ENCODE assay signal across 8 cellular contexts in the genomic region with DNA sequence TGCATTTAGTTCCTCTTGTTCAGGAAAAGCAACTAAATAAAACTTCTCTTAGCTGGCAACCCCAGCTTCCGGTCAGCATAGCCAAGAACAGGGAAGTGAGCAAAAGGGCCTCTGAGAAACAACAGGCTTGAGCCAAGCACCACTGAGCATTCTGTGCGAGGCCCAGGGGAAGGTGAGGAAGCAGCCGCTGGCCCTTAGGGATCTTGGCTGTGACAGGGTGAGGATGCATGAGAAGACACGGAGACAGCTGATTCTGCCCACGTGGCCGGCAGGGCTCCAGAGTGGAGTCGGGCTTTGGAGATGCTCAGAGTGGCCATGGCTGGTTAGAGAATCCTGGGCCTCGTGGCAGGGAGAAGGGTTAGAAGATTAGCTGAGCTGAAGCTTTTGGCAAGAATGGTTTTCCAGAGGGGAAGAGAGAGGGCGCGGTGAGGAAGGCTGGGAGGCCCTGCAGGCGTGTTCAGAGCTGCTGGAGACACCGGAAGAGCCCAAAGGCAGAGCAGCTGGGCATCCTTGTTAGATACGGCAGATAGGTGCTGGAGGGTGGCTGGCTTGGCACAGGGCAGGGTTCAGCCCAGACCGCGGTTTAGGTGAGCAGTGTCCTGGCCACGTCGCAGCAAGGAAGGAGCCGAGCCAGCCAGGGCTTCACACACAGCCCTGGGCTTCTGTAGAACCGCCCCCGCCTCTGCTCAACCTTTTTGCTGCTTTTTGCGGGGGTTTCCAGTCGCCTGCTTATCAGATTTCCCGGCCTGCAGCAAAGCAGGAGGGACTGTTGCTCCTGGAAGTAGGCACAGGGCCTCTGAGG. TPM values are rescaled to one million over a fixed set of nuclear protein-coding genes. Genes with fewer than 3 reads are reported as not detected.
DNase-seq lines count a peak whose midpoint lies in the region; ATAC-seq and TF ChIP-seq lines count a peak whose summit lies in the region.

No MANE protein-coding gene starts in this region.

- H3K79me2 ChIP-seq in GM23338 (replicated peaks; ENCODE audit: insufficient read depth), result peaks cover 49% of the 10 kb centered on the region

- no peak overlapping the region for H3K4me2 ChIP-seq in GM23338

- peaks cover 35% of the 10 kb centered on the region for H3K36me3 ChIP-seq in GM23338 (ENCODE audit: insufficient read depth)

- H3K4me1 ChIP-seq in GM23338 (ENCODE audit: insufficient read depth), result no peaks in the 10 kb centered on the region

- TF ChIP-seq CTCF in GM23338 (conservative IDR thresholded peaks at IDR 0.05; ENCODE audit: low read depth in 2 of 2) (no peak), glutamatergic neuron (IDR thresholded peaks at IDR 0.05; ENCODE audit: partially characterized antibody, unreplicated experiment) (no peak)

- DNase-seq in GM23338 (ENCODE audit: low spot score), result no peak
- DNase-seq in activated CD8-positive, alpha-beta T cell treated with anti-CD3 and anti-CD28 coated beads, Interleukin-2, amount 10 ng/mL, durations not matched to agents 7 days and 5 days, result no peak
- no peak for DNase-seq in glutamatergic neuron
- peak; percentile 69 for DNase-seq in pulmonary artery endothelial cell (ENCODE audit: low read depth, low spot score)
- no peak for DNase-seq in erythroblast (lab: John Stamatoyannopoulos, UW)
- DNase-seq in kidney glomerular epithelial cell (lab: John Stamatoyannopoulos, UW), result no peak
- DNase-seq in NCI-H2171 (lab: John Stamatoyannopoulos, UW), result no peak

- H2AFZ ChIP-seq in GM23338, result no peak overlapping the region

- H3K9me2 ChIP-seq in GM23338 (ENCODE audit: insufficient read depth), result no peaks in the 10 kb centered on the region

- H4K20me1 ChIP-seq in GM23338 (replicated peaks; ENCODE audit: insufficient read depth), result peaks cover 40% of the 10 kb centered on the region

- no peak overlapping the region for H3K4me3 ChIP-seq in GM23338

- H3K27me3 Mint-ChIP-seq in GM23338 (ENCODE audit: insufficient read depth, low read depth, poor library complexity) (peaks cover 3% of the 10 kb centered on the region), glutamatergic neuron (ENCODE audit: unreplicated experiment) (peaks cover 1% of the 10 kb centered on the region)
- H3K27me3 Mint-ChIP-seq in activated CD8-positive, alpha-beta T cell treated with anti-CD3 and anti-CD28 coated beads, Interleukin-2, amount 10 ng/mL, durations not matched to agents 7 days and 5 days (ENCODE audit: low read depth), result no peaks in the 10 kb centered on the region

- H3K27ac ChIP-seq in GM23338 (ENCODE audit: low read depth), result no peak overlapping the region

- H3K27ac Mint-ChIP-seq in GM23338, result peak overlapping the region; percentile 85; the same call in 1 of the 2 replicates
- H3K27ac Mint-ChIP-seq in activated CD8-positive, alpha-beta T cell treated with anti-CD3 and anti-CD28 coated beads, Interleukin-2, amount 10 ng/mL, durations not matched to agents 7 days and 5 days, result peak overlapping the region; percentile 58
- peak overlapping the region; percentile 84 for H3K27ac Mint-ChIP-seq in glutamatergic neuron (ENCODE audit: unreplicated experiment)

- POLR2A ChIA-PET in activated CD8-positive, alpha-beta T cell treated with anti-CD3 and anti-CD28 coated beads, Interleukin-2, amount 10 ng/mL, durations not matched to agents 7 days and 5 days (lab: Charles Lee), result interaction anchor here (0.5 to 0.6 kb wide), 2 partner anchors 277 to 1388 kb away, joined by 3 read pairs; no protein-coding TSS in a partner anchor

- TF ChIP-seq POLR2A in erythroblast (IDR thresholded peaks at IDR 0.05; ENCODE audit: low read length), result no peak

- no peak overlapping the region for H3K4me3 Mint-ChIP-seq in GM23338
- H3K4me3 Mint-ChIP-seq in activated CD8-positive, alpha-beta T cell treated with anti-CD3 and anti-CD28 coated beads, Interleukin-2, amount 10 ng/mL, durations not matched to agents 7 days and 5 days, result no peak overlapping the region
- H3K4me3 Mint-ChIP-seq in glutamatergic neuron (ENCODE audit: unreplicated experiment), result peak overlapping the region; percentile 77

- H3K9me3 Mint-ChIP-seq in GM23338 (no peaks in the 10 kb centered on the region), glutamatergic neuron (ENCODE audit: unreplicated experiment) (peaks cover 2% of the 10 kb centered on the region)
- no peaks in the 10 kb centered on the region for H3K9me3 Mint-ChIP-seq in activated CD8-positive, alpha-beta T cell treated with anti-CD3 and anti-CD28 coated beads, Interleukin-2, amount 10 ng/mL, durations not matched to agents 7 days and 5 days (ENCODE audit: insufficient read depth)

- ATAC-seq in GM23338 (no peak), GM18520 (IDR thresholded peaks at IDR 0.05; ENCODE audit: unreplicated experiment) (no peak)
- no peak for ATAC-seq in activated CD8-positive, alpha-beta T cell treated with anti-CD3 and anti-CD28 coated beads, Interleukin-2, amount 10 ng/mL, durations not matched to agents 7 days and 5 days

- H3K36me3 Mint-ChIP-seq in GM23338 (ENCODE audit: low read depth), result peaks cover 59% of the 10 kb centered on the region
- peaks cover 54% of the 10 kb centered on the region for H3K36me3 Mint-ChIP-seq in activated CD8-positive, alpha-beta T cell treated with anti-CD3 and anti-CD28 coated beads, Interleukin-2, amount 10 ng/mL, durations not matched to agents 7 days and 5 days (ENCODE audit: low read depth)
- H3K36me3 Mint-ChIP-seq in glutamatergic neuron (ENCODE audit: unreplicated experiment), result no peaks in the 10 kb centered on the region

- CTCF ChIA-PET in activated CD8-positive, alpha-beta T cell treated with anti-CD3 and anti-CD28 coated beads, Interleukin-2, amount 10 ng/mL, durations not matched to agents 7 days and 5 days (lab: Charles Lee), result interaction anchor here (8.7 kb wide), 1 partner anchor 16 kb away, joined by 104 read pairs; the partner anchor contains the start of gene UPF1

- peaks cover 6% of the 10 kb centered on the region for H3K4me1 Mint-ChIP-seq in GM23338
- peaks cover 53% of the 10 kb centered on the region for H3K4me1 Mint-ChIP-seq in activated CD8-positive, alpha-beta T cell treated with anti-CD3 and anti-CD28 coated beads, Interleukin-2, amount 10 ng/mL, durations not matched to agents 7 days and 5 days (ENCODE audit: low read depth)
- H3K4me1 Mint-ChIP-seq in glutamatergic neuron (ENCODE audit: low read depth, unreplicated experiment), result peaks cover 36% of the 10 kb centered on the region

- peaks cover 14% of the 10 kb centered on the region for H3F3A ChIP-seq in GM23338 (replicated peaks; ENCODE audit: low read depth)

- no peaks in the 10 kb centered on the region for H3K27me3 ChIP-seq in GM23338 (ENCODE audit: insufficient read depth)

TF ChIP-seq in GM23338, 12 proteins besides CTCF, POLR2A, EP300 and RAD21 (continues in another document):
- no peak for TF ChIP-seq ETS1 (IDR thresholded peaks at IDR 0.05)
- no peak for TF ChIP-seq ZNF331 (CRISPR knock-in tag; IDR thresholded peaks at IDR 0.05; ENCODE audit: low read depth)
- no peak for TF ChIP-seq ZNF114 (CRISPR knock-in tag; IDR thresholded peaks at IDR 0.05)
- TF ChIP-seq NANOG (IDR thresholded peaks at IDR 0.05; ENCODE audit: borderline replicate concordance), result no peak
- TF ChIP-seq EZH2phosphoT487 (IDR thresholded peaks at IDR 0.05; ENCODE audit: unreplicated experiment), result no peak
- no peak for TF ChIP-seq CREB1 (CRISPR knock-in tag; IDR thresholded peaks at IDR 0.05; ENCODE audit: low read depth)

RNA-seq across cellular contexts. Expression of gene UPF1, which starts 17.3 kb away (rescaled TPM):
- 81.9 and 138 TPM in 2 replicates for total RNA-seq in GM23338 (2014; rRNA removed; shearing (Covaris generic))
- polyA plus RNA-seq in GM23338 (2016; fragmentation: Nextera tagmentation; extraction: Ambion mirVana), result 13.8 and 14.3 TPM in 2 replicates
- 10 to 100 TPM; 81.8 to 84.0 TPM for total RNA-seq in activated CD8-positive, alpha-beta T cell treated with anti-CD3 and anti-CD28 coated beads, Interleukin-2, amount 10 ng/mL, durations not matched to agents 7 days and 5 days
- total RNA-seq in glutamatergic neuron (ENCODE audit: unreplicated experiment) (46.3 TPM), pulmonary artery endothelial cell (62.3 and 80.6 TPM in 2 replicates)

RNA-seq across cellular contexts. Expression of gene CERS1, which starts 46.9 kb away (rescaled TPM):
- total RNA-seq in GM23338 (2014; rRNA removed; shearing (Covaris generic)), result 11.1 and 11.7 TPM in 2 replicates
- 12.2 and 15.9 TPM in 2 replicates for polyA plus RNA-seq in GM23338 (2016; fragmentation: Nextera tagmentation; extraction: Ambion mirVana)
- total RNA-seq in activated CD8-positive, alpha-beta T cell treated with anti-CD3 and anti-CD28 coated beads, Interleukin-2, amount 10 ng/mL, durations not matched to agents 7 days and 5 days, result not detected
- total RNA-seq in glutamatergic neuron (ENCODE audit: unreplicated experiment) (15.3 TPM), pulmonary artery endothelial cell (1.7 and 4.5 TPM in 2 replicates)

RNA-seq across cellular contexts. Expression of gene COMP, which starts 58.0 kb away (rescaled TPM):
- total RNA-seq in GM23338 (2014; rRNA removed; shearing (Covaris generic)), result 0.63 TPM in 1 of 2 replicates, not detected in the other
- 0.31 and 0.58 TPM in 2 replicates for polyA plus RNA-seq in GM23338 (2016; fragmentation: Nextera tagmentation; extraction: Ambion mirVana)
- total RNA-seq in activated CD8-positive, alpha-beta T cell treated with anti-CD3 and anti-CD28 coated beads, Interleukin-2, amount 10 ng/mL, durations not matched to agents 7 days and 5 days, result not detected
- not detected for total RNA-seq in glutamatergic neuron (ENCODE audit: unreplicated experiment)
- total RNA-seq in pulmonary artery endothelial cell, result not detected in 2 replicates
